8 cellular contexts compared by ENCODE assay signal in the genomic region with DNA sequence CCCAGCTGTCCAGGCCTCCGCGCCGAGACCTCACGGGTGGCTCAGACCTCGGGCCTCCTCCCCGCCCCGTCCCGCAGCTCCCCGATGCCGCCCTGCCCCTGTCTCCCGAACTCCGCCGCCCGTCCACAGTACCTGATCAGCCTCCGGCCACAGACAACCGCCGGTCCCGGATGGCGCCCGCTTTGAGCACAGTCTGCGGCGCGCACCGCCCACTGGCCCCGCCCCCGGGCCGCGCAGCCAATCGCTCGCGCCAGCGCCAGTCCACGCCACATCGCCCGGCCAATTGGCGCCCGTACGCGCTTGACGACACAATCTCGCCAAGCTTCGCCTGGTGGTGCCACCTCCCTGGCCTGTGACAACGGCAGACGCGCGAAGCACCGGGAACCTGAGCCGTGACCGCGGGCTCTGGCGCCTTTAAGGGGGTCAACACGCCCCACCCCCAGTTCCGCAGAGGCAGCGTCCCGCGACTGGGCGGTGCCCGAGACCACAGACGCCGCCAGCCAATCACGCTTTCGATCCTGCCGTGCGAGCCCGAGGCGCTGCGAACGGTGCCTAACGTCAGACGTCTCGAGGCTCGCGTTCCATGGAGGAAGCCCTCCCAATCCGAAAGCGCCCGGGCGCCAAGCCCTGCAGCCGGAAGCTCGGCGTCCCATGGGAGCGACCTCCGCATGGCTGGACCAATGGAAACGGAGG. TPM values are rescaled to one million over a fixed set of nuclear protein-coding genes. Genes with fewer than 3 reads are reported as not detected.
DNase-seq lines count a peak whose midpoint lies in the region; ATAC-seq, FAIRE-seq and TF ChIP-seq lines count a peak whose summit lies in the region.

Gene IDI1, minus strand, starts transcription at position 388 of the 693 bp plus-strand sequence. Its CDS starts 116 bp downstream, at position 272.

- peak; percentile 89 for DNase-seq in GM18507 (ENCODE audit: extremely low spot score, insufficient read length, low read depth)
- DNase-seq in NCI-H1930 (lab: John Stamatoyannopoulos, UW): peak; percentile 81 to 88
- DNase-seq in anterior cingulate cortex (lab: John Stamatoyannopoulos, UW): peak; percentile 94 to 100 (median 99)
- DNase-seq in right atrium auricular region (ENCODE audit: low spot score): peak; percentile 98
- peak; percentile 97 to 99 for DNase-seq in psoas muscle

- intact Hi-C loops in T-helper 2 cell treated with Interferon-gamma antibody and Interleukin-4, amounts not matched to agents 100 ng/mL and 5 ng/mL, for 36 hours (cut with micrococcal nuclease): loop anchor here (1.0 to 5.0 kb wide), 4 partner anchors 7 to 912 kb away; partner anchors contain the start of genes GTPBP4, LARP4B, WDR37 and ZMYND11
- intact Hi-C loops in psoas muscle (cut with DNase I): loop anchor here in 1 of 2 donors (5.0 kb wide), 1 partner anchor 177 kb away; no protein-coding TSS in a partner anchor

- H3K27ac ChIP-seq in right atrium auricular region: peak within 1 kb of the TSS; percentile 99 to 100
- peak within 1 kb of the TSS; percentile 98 for H3K27ac ChIP-seq in psoas muscle
- peak within 1 kb of the TSS; percentile 100 for H3K27ac ChIP-seq in urinary bladder (ENCODE audit: low read depth)

- 0 to 1% (median 1%) methylated on average over 62 to 83 of the region's 83 CpGs for WGBS in psoas muscle, 3 donors
- WGBS in urinary bladder: under 1% methylated on average over 83 of the region's 83 CpGs

- ATAC-seq in HG02973 (IDR thresholded peaks at IDR 0.05; ENCODE audit: unreplicated experiment): peak; percentile 79
- ATAC-seq in psoas muscle: peak; percentile 88 to 91 (median 90)

- H3K4me3 ChIP-seq in right atrium auricular region: peak within 1 kb of the TSS; percentile 80 to 89
- peak within 1 kb of the TSS; percentile 89 for H3K4me3 ChIP-seq in psoas muscle
- peak within 1 kb of the TSS; percentile 57 for H3K4me3 ChIP-seq in urinary bladder (ENCODE audit: low read depth, low read length)

- no peaks in the 10 kb centered on the region for H3K9me3 ChIP-seq in right atrium auricular region
- no peaks in the 10 kb centered on the region for H3K9me3 ChIP-seq in psoas muscle

- H3K36me3 ChIP-seq in right atrium auricular region: peaks cover 22% of the 10 kb centered on the region
- peaks cover 3 to 31% of the 10 kb centered on the region in 2 donors for H3K36me3 ChIP-seq in psoas muscle (ENCODE audit: insufficient read depth in 1 of 2, low read depth in 1 of 2)
- no peaks in the 10 kb centered on the region for H3K36me3 ChIP-seq in urinary bladder (ENCODE audit: insufficient read depth)

- FAIRE-seq in GM18507 (lab: Jason Lieb, UNC): peak; percentile 95

- H3K27me3 ChIP-seq in right atrium auricular region: no peaks in the 10 kb centered on the region
- H3K27me3 ChIP-seq in psoas muscle (ENCODE audit: insufficient read depth in 3 of 3, low read length in 2 of 3): no peaks in the 10 kb centered on the region

- peaks cover 0 to 47% of the 10 kb centered on the region in 2 donors for H3K4me1 ChIP-seq in right atrium auricular region
- peaks cover 47% of the 10 kb centered on the region for H3K4me1 ChIP-seq in psoas muscle
- no peaks in the 10 kb centered on the region for H3K4me1 ChIP-seq in urinary bladder (ENCODE audit: insufficient read depth)

- TF ChIP-seq CTCF in right atrium auricular region (IDR thresholded peaks at IDR 0.05) (no peak), psoas muscle (IDR thresholded peaks at IDR 0.05) (no peak)

RNA-seq across cellular contexts. Expression of gene IDI1, which starts in this region (rescaled TPM):
- total RNA-seq in T-helper 2 cell treated with Interferon-gamma antibody and Interleukin-4, amounts not matched to agents 100 ng/mL and 5 ng/mL, for 36 hours: 50.0 and 54.4 TPM in 2 replicates
- total RNA-seq in right atrium auricular region (10 to 100 TPM; 16.7 to 24.3 TPM), psoas muscle (10 to 100 TPM; 49.3 to 61.3 (median 55.3) TPM), urinary bladder (86.0 TPM)
- polyA plus RNA-seq in psoas muscle (100 to 1,000 TPM in 2 of 3 donors, 10 to 100 TPM in 1; 42.8 to 137 (median 111) TPM), urinary bladder (31.4 TPM)

Comparison
In these comparisons a context has a peak if more than half of its experiments do, and no peak if none do; other contexts are left out.
1. Peak in every context shown above with its lines: DNase-seq, ATAC-seq, H3K4me3 ChIP-seq and H3K27ac ChIP-seq.